ENCODE assay signal across 30 cellular contexts in genomic region chr3:190597291-190597690, GRCh38.
DNase-seq lines count a peak whose midpoint lies in the region; ATAC-seq and TF ChIP-seq lines count a peak whose summit lies in the region.
"Had no signal": no experiment of that assay in that cellular context is flagged by ENCODE, and none has a peak within 500 bp of the region (broad histone marks: within the 10 kb centered on the region; RNA-seq: fewer than 3 reads in every experiment).

No MANE protein-coding gene starts in this region.

- no peak overlapping the region for H4K5ac ChIP-seq in mesendoderm (ENCODE audit: low read length)

- no peaks in the 10 kb centered on the region for H3K27me3 Mint-ChIP-seq in stimulated activated naive B cell treated with anti-CD40 and anti-IgM and Interleukin-4, amounts not matched to agents 10 μg/mL and 1 μg/mL and 100 μg/mL, for 72 hours
- H3K27me3 Mint-ChIP-seq: activated CD8-positive, alpha-beta memory T cell treated with anti-CD3 and anti-CD28 coated beads, Interleukin-2, amount 10 ng/mL, durations not matched to agents 7 days and 5 days; activated naive CD8-positive, alpha-beta T cell treated with anti-CD3 and anti-CD28 coated beads, Interleukin-2, amount 10 ng/mL, durations not matched to agents 7 days and 5 days; B cell; effector memory CD8-positive, alpha-beta T cell; natural killer cell treated with Interleukin-12 subunit alpha and Interleukin-12 subunit beta and Interleukin-15 and Interleukin-18, amount 100 ng/mL, for 72 hours had no signal

- no peaks in the 10 kb centered on the region for H3K79me1 ChIP-seq in mesendoderm (ENCODE audit: low read length)

- H2BK5ac ChIP-seq in mesendoderm (ENCODE audit: low read length) = no peak overlapping the region

- WGBS in heart left ventricle, 4 donors = 29 to 47% (median 35%) methylated on average over 1 of the region's 1 CpG
- no CpG with 5 or more reads among the region's 1 CpG for WGBS in mesendoderm (ENCODE audit: extremely low coverage, insufficient coverage, low lambda C conversion rate)

- H3K4me1 ChIP-seq in cardiac muscle cell (ENCODE audit: low read depth) (peaks cover 27% of the 10 kb centered on the region), heart left ventricle (peaks cover 0 to 19% (median 6%) of the 10 kb centered on the region in 12 donors), mesendoderm (ENCODE audit: control insufficient read depth, low read depth, low read length) (no peaks in the 10 kb centered on the region)
- H3K4me1 ChIP-seq: uterus had no signal

- H3K27ac ChIP-seq in cardiac muscle cell = peak overlapping the region; percentile 70
- peak overlapping the region in 3 of 12 donors; percentile 1 to 8 (median 3) for H3K27ac ChIP-seq in heart left ventricle
- H3K27ac ChIP-seq in mesendoderm (ENCODE audit: low read depth, low read length) = no peak overlapping the region
- H3K27ac ChIP-seq: uterus had no signal

- TF ChIP-seq POLR2A in heart left ventricle (IDR thresholded peaks at IDR 0.05) = no peak

- H3K4ac ChIP-seq in mesendoderm (ENCODE audit: low read depth, low read length) = no peak overlapping the region

- H3K27me3 ChIP-seq in cardiac muscle cell (no peaks in the 10 kb centered on the region), heart left ventricle (no peaks in the 10 kb centered on the region), mesendoderm (ENCODE audit: insufficient read depth, low read length, poor library complexity) (no peaks in the 10 kb centered on the region)
- H3K27me3 ChIP-seq: uterus had no signal

- no peaks in the 10 kb centered on the region for H3K4me1 Mint-ChIP-seq in stimulated activated naive B cell treated with anti-CD40 and anti-IgM and Interleukin-4, amounts not matched to agents 10 μg/mL and 1 μg/mL and 100 μg/mL, for 72 hours
- H3K4me1 Mint-ChIP-seq: B cell had no signal

- intact Hi-C loops in cardiac septum (cut with DNase I) = loop anchor here (2.0 kb wide), 1 partner anchor 16 kb away; no protein-coding TSS in a partner anchor
- intact Hi-C loops in heart left ventricle (cut with DNase I) = no loop called here

- DNase-seq in cardiac muscle cell (ENCODE audit: low read depth in 1 of 2, low spot score in 1 of 2) (peak; percentile 17 to 79), cardiac septum (ENCODE audit: low spot score) (no peak), heart left ventricle (peak in 3 of 5 donors; percentile 23 to 38 (median 34)), mesendoderm (peak; percentile 12), NCI-H2171 (lab: John Stamatoyannopoulos, UW) (no peak), NCI-H1694 treated with DMSO at 0.1 percent for 48 hours (lab: John Stamatoyannopoulos, UW) (no peak)
- DNase-seq in stimulated activated naive B cell treated with anti-CD40 and anti-IgM and Interleukin-4, amounts not matched to agents 10 μg/mL and 1 μg/mL and 100 μg/mL, for 72 hours = no peak
- DNase-seq: ACHN; activated CD4-positive, alpha-beta T cell treated with anti-CD3 and anti-CD28 coated beads, Interleukin-2, amount 50 U/mL, for 4 hours; activated CD8-positive, alpha-beta memory T cell treated with anti-CD3 and anti-CD28 coated beads, Interleukin-2, amount 10 ng/mL, durations not matched to agents 7 days and 5 days; activated gamma-delta T cell; activated naive CD8-positive, alpha-beta T cell treated with anti-CD3 and anti-CD28 coated beads, Interleukin-2, amount 10 ng/mL, durations not matched to agents 7 days and 5 days; activated T-cell treated with anti-CD3 and anti-CD28 coated beads, Interleukin-2, amount 50 U/mL, for 4 hours; aorta; caudate nucleus; CD8-positive, alpha-beta memory T cell; cortex of kidney; effector memory CD8-positive, alpha-beta T cell; erythroblast; Kasumi-1; kidney; NCI-H146; NCI-H2107; NCI-H510A; stimulated activated naive CD4-positive, alpha-beta T cell; uterus had no signal

- no peak overlapping the region for H3K4me3 Mint-ChIP-seq in stimulated activated naive B cell treated with anti-CD40 and anti-IgM and Interleukin-4, amounts not matched to agents 10 μg/mL and 1 μg/mL and 100 μg/mL, for 72 hours
- H3K4me3 Mint-ChIP-seq: activated CD8-positive, alpha-beta memory T cell treated with anti-CD3 and anti-CD28 coated beads, Interleukin-2, amount 10 ng/mL, durations not matched to agents 7 days and 5 days; activated naive CD8-positive, alpha-beta T cell treated with anti-CD3 and anti-CD28 coated beads, Interleukin-2, amount 10 ng/mL, durations not matched to agents 7 days and 5 days; activated T-cell treated with anti-CD3 and anti-CD28 coated beads, Interleukin-2, amount 50 U/mL, for 4 hours; B cell; CD8-positive, alpha-beta memory T cell; effector memory CD8-positive, alpha-beta T cell; natural killer cell treated with Interleukin-12 subunit alpha and Interleukin-12 subunit beta and Interleukin-15 and Interleukin-18, amount 100 ng/mL, for 72 hours had no signal

- H2AK5ac ChIP-seq in mesendoderm (ENCODE audit: low read length) = no peak overlapping the region

- H3K36me3 Mint-ChIP-seq in stimulated activated naive B cell treated with anti-CD40 and anti-IgM and Interleukin-4, amounts not matched to agents 10 μg/mL and 1 μg/mL and 100 μg/mL, for 72 hours = peaks cover 2 to 11% of the 10 kb centered on the region in 2 donors
- H3K36me3 Mint-ChIP-seq: natural killer cell treated with Interleukin-12 subunit alpha and Interleukin-12 subunit beta and Interleukin-15 and Interleukin-18, amount 100 ng/mL, for 72 hours had no signal

- no peak overlapping the region for H3K4me2 ChIP-seq in mesendoderm (ENCODE audit: low read length)

- TF ChIP-seq CTCF in cardiac muscle cell (IDR thresholded peaks at IDR 0.05; ENCODE audit: low read depth, low read length) (no peak), heart left ventricle (IDR thresholded peaks at IDR 0.05) (no peak)

- no peak overlapping the region for H2BK120ac ChIP-seq in mesendoderm (ENCODE audit: low read depth, low read length)

- no peak overlapping the region for H2BK15ac ChIP-seq in mesendoderm (replicated peaks; ENCODE audit: low read depth)

- H3K23ac ChIP-seq in mesendoderm (ENCODE audit: low read length) = no peak overlapping the region

- H3K9me3 Mint-ChIP-seq in stimulated activated naive B cell treated with anti-CD40 and anti-IgM and Interleukin-4, amounts not matched to agents 10 μg/mL and 1 μg/mL and 100 μg/mL, for 72 hours = no peaks in the 10 kb centered on the region
- H3K9me3 Mint-ChIP-seq: CD8-positive, alpha-beta memory T cell; effector memory CD8-positive, alpha-beta T cell; natural killer cell treated with Interleukin-12 subunit alpha and Interleukin-12 subunit beta and Interleukin-15 and Interleukin-18, amount 100 ng/mL, for 72 hours had no signal

- H3K36me3 ChIP-seq in cardiac muscle cell (no peaks in the 10 kb centered on the region), heart left ventricle (no peaks in the 10 kb centered on the region), mesendoderm (ENCODE audit: control insufficient read depth, insufficient read depth, low read length) (no peaks in the 10 kb centered on the region)
- H3K36me3 ChIP-seq: uterus had no signal

- no peak overlapping the region for H4K8ac ChIP-seq in mesendoderm (ENCODE audit: low read depth, low read length)

- H3K9ac ChIP-seq in mesendoderm (ENCODE audit: low read length) = no peak overlapping the region

- H3K56ac ChIP-seq in mesendoderm (ENCODE audit: low read length) = no peak overlapping the region

- H3K27ac Mint-ChIP-seq in stimulated activated naive B cell treated with anti-CD40 and anti-IgM and Interleukin-4, amounts not matched to agents 10 μg/mL and 1 μg/mL and 100 μg/mL, for 72 hours = no peak overlapping the region
- H3K27ac Mint-ChIP-seq: activated CD8-positive, alpha-beta memory T cell treated with anti-CD3 and anti-CD28 coated beads, Interleukin-2, amount 10 ng/mL, durations not matched to agents 7 days and 5 days; activated naive CD8-positive, alpha-beta T cell treated with anti-CD3 and anti-CD28 coated beads, Interleukin-2, amount 10 ng/mL, durations not matched to agents 7 days and 5 days; B cell; CD8-positive, alpha-beta memory T cell; effector memory CD8-positive, alpha-beta T cell; natural killer cell treated with Interleukin-12 subunit alpha and Interleukin-12 subunit beta and Interleukin-15 and Interleukin-18, amount 100 ng/mL, for 72 hours had no signal

- H3K9me3 ChIP-seq in cardiac muscle cell (ENCODE audit: low read depth) (no peaks in the 10 kb centered on the region), heart left ventricle (no peaks in the 10 kb centered on the region)
- H3K9me3 ChIP-seq: uterus had no signal

- no peak overlapping the region for H3K18ac ChIP-seq in mesendoderm (ENCODE audit: low read length)

- no peaks in the 10 kb centered on the region for H3K79me2 ChIP-seq in mesendoderm (ENCODE audit: control insufficient read depth, insufficient read depth, low read length)

- ATAC-seq in heart left ventricle (peak; percentile 51 to 89 (median 72)), GM18868 (IDR thresholded peaks at IDR 0.05; ENCODE audit: unreplicated experiment) (no peak)
- no peak for ATAC-seq in stimulated activated naive B cell treated with anti-CD40 and anti-IgM and Interleukin-4, amounts not matched to agents 10 μg/mL and 1 μg/mL and 100 μg/mL, for 72 hours (replicated peaks)
- ATAC-seq: activated CD8-positive, alpha-beta memory T cell treated with anti-CD3 and anti-CD28 coated beads, Interleukin-2, amount 10 ng/mL, durations not matched to agents 7 days and 5 days; activated T-cell treated with anti-CD3 and anti-CD28 coated beads, Interleukin-2, amount 50 U/mL, for 4 hours; effector memory CD8-positive, alpha-beta T cell; GM12878; natural killer cell treated with Interleukin-12 subunit alpha and Interleukin-12 subunit beta and Interleukin-15 and Interleukin-18, amount 100 ng/mL, for 72 hours had no signal

- H3K4me3 ChIP-seq in cardiac muscle cell = no peak overlapping the region
- H3K4me3 ChIP-seq in heart left ventricle = no peak overlapping the region
- no peak overlapping the region for H3K4me3 ChIP-seq in mesendoderm (ENCODE audit: low read length)
- H3K4me3 ChIP-seq: GM12878, uterus had no signal

Comparison
In these comparisons a context has a peak if more than half of its experiments do, and no peak if none do; other contexts are left out.
1. DNase-seq: peak in cardiac muscle cell (2 of 2), heart left ventricle (3 of 5) and mesendoderm (single experiment); none in cardiac septum (single experiment), NCI-H2171 (single experiment), stimulated activated naive B cell treated with anti-CD40 and anti-IgM and Interleukin-4, amounts not matched to agents 10 μg/mL and 1 μg/mL and 100 μg/mL, for 72 hours (single experiment) and NCI-H1694 treated with DMSO at 0.1 percent for 48 hours (single experiment).
2. ATAC-seq: peak in heart left ventricle (4 of 4); none in GM18868 (single experiment) and stimulated activated naive B cell treated with anti-CD40 and anti-IgM and Interleukin-4, amounts not matched to agents 10 μg/mL and 1 μg/mL and 100 μg/mL, for 72 hours (0 of 2).